In the genomic region with DNA sequence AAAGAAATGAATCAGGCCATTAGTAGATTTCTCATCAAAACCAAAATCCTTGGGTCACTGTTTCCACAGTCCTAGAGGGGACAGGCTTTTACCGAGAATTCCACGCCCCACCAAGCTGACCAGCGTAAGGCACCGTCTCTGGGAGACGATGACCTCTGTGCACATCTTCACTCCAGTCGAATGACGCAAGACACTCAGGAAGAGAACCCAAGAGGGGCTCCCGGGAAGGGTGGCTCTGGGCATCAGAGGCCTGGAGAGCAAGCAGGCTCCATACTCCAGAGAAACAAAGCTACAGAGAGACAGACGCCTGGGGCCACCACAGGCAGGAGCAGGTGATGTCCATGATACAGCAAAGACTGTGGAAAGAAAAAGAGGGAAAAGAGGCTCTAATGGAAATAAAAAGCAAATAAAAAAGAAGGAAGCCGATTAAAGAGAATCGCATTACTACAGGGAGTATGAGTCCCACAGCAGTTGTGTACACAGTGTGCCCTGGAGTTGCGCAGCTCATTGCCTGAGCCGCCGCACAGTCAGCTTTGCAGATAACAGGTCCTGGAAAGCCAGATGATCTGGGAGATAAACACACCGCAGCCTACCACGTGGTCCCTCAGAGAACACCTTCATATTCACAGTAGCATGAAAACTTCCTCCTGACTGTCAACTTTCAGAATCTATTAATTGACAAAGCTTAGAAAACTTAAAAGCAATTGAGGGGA, we compare ENCODE assay signal across 16 cellular contexts.
A peak's percentile ranks its signal among the peaks of the same experiment; 100 is the strongest.
DNase-seq lines count a peak whose midpoint lies in the region; ATAC-seq and TF ChIP-seq lines count a peak whose summit lies in the region.
"Had no signal": no experiment of that assay in that cellular context is flagged by ENCODE, and none has a peak within 500 bp of the region (broad histone marks: within the 10 kb centered on the region; RNA-seq: fewer than 3 reads in every experiment).

No MANE protein-coding gene starts in this region.

- in situ Hi-C loops in mammary epithelial cell (cut with MboI; ENCODE audit: low sequenced_read_pairs in 2 of 2): no loop called here

- no peak for TF ChIP-seq POLR2A in suprapubic skin (IDR thresholded peaks at IDR 0.05)

- H3K9ac ChIP-seq in mammary epithelial cell (ENCODE audit: insufficient read depth, low read length): no peak overlapping the region

- dilution Hi-C loops in mammary epithelial cell (cut with HindIII; ENCODE audit: low sequenced_read_pairs): no loop called here

- H3K4me1 ChIP-seq in suprapubic skin (peaks cover 5% of the 10 kb centered on the region), mammary epithelial cell (ENCODE audit: insufficient read depth, low read length) (no peaks in the 10 kb centered on the region)

- H3K4me3 Mint-ChIP-seq in activated naive CD8-positive, alpha-beta T cell treated with anti-CD3 and anti-CD28 coated beads, Interleukin-2, amount 10 ng/mL, durations not matched to agents 7 days and 5 days: peak overlapping the region; percentile 10
- H3K4me3 Mint-ChIP-seq in activated naive CD8-positive, alpha-beta T cell treated with anti-CD3 and anti-CD28 coated beads, Interleukin-2, amount 50 U/mL, for 24 hours: no peak overlapping the region
- H3K4me3 Mint-ChIP-seq: activated CD4-positive, alpha-beta memory T cell treated with anti-CD3 and anti-CD28 coated beads, Interleukin-2, amount 10 ng/mL, durations not matched to agents 7 days and 5 days; immature natural killer cell; T-helper 1 cell treated with Interleukin-12 subunit alpha and Interleukin-12 subunit beta and Interleukin-4 antibody, amounts not matched to agents 30 μg/mL and 1 μg/mL, for 36 hours had no signal

- WGBS in suprapubic skin: 62% methylated on average over 16 of the region's 16 CpGs
- WGBS in mammary epithelial cell (ENCODE audit: low coverage, missing lambda C conversion rate): 26% methylated on average over 13 of the region's 16 CpGs

- no peak overlapping the region for H3K27ac ChIP-seq in suprapubic skin
- H3K27ac ChIP-seq in mammary epithelial cell (ENCODE audit: insufficient read depth, low read depth, low read length): no peak overlapping the region
- H3K27ac ChIP-seq: cardiac muscle cell, gastroesophageal sphincter, thoracic aorta had no signal

- POLR2A ChIA-PET in activated naive CD8-positive, alpha-beta T cell treated with anti-CD3 and anti-CD28 coated beads, Interleukin-2, amount 10 ng/mL, durations not matched to agents 7 days and 5 days (lab: Charles Lee): no interaction called here

- H3K4me3 ChIP-seq in MG63 (no peak overlapping the region), suprapubic skin (no peak overlapping the region), mammary epithelial cell (replicated peaks in 1 of 3; ENCODE audit: insufficient read depth in 1 of 3, low read depth in 2 of 3, low read length in 3 of 3) (no peak overlapping the region)
- H3K4me3 ChIP-seq: cardiac muscle cell, gastroesophageal sphincter, thoracic aorta had no signal

- H3K27me3 Mint-ChIP-seq in activated naive CD8-positive, alpha-beta T cell treated with anti-CD3 and anti-CD28 coated beads, Interleukin-2, amount 10 ng/mL, durations not matched to agents 7 days and 5 days: peaks cover 8% of the 10 kb centered on the region
- H3K27me3 Mint-ChIP-seq in activated naive CD8-positive, alpha-beta T cell treated with anti-CD3 and anti-CD28 coated beads, Interleukin-2, amount 50 U/mL, for 24 hours: peaks cover 6% of the 10 kb centered on the region
- H3K27me3 Mint-ChIP-seq: activated CD4-positive, alpha-beta memory T cell treated with anti-CD3 and anti-CD28 coated beads, Interleukin-2, amount 10 ng/mL, durations not matched to agents 7 days and 5 days had no signal

- TF ChIP-seq CTCF in suprapubic skin (IDR thresholded peaks at IDR 0.05) (no peak), mammary epithelial cell (conservative IDR thresholded peaks at IDR 0.05 in 1 of 2, IDR thresholded peaks at IDR 0.05 in 1 of 2; ENCODE audit: extremely low read depth in 1 of 2, insufficient read depth in 1 of 2, low read depth in 1 of 2, low read length in 2 of 2) (no peak)

- intact Hi-C loops in mammary epithelial cell (cut with micrococcal nuclease): no loop called here

- no peak overlapping the region for H3K4me2 ChIP-seq in mammary epithelial cell (ENCODE audit: insufficient read depth, low read depth, low read length)

- no peak for ATAC-seq in activated naive CD8-positive, alpha-beta T cell treated with anti-CD3 and anti-CD28 coated beads, Interleukin-2, amount 10 ng/mL, durations not matched to agents 7 days and 5 days (ENCODE audit: low read depth)
- ATAC-seq in activated naive CD8-positive, alpha-beta T cell treated with anti-CD3 and anti-CD28 coated beads, Interleukin-2, amount 50 U/mL, for 24 hours: no peak
- peak; percentile 45 for ATAC-seq in esophagus mucosa
- ATAC-seq: gastroesophageal sphincter had no signal

- no TSS peak for BruUV-seq in mammary epithelial cell (replicated peaks; lab: Mats Ljungman, UMichigan)

- no peaks in the 10 kb centered on the region for H3K9me3 ChIP-seq in MG63
- H3K9me3 ChIP-seq in suprapubic skin: no peaks in the 10 kb centered on the region
- peaks cover 35% of the 10 kb centered on the region for H3K9me3 ChIP-seq in mammary epithelial cell (replicated peaks; ENCODE audit: insufficient read depth, low read length)
- H3K9me3 ChIP-seq: gastroesophageal sphincter, thoracic aorta had no signal

- H3K36me3 Mint-ChIP-seq in activated naive CD8-positive, alpha-beta T cell treated with anti-CD3 and anti-CD28 coated beads, Interleukin-2, amount 10 ng/mL, durations not matched to agents 7 days and 5 days: no peaks in the 10 kb centered on the region
- H3K36me3 Mint-ChIP-seq in activated naive CD8-positive, alpha-beta T cell treated with anti-CD3 and anti-CD28 coated beads, Interleukin-2, amount 50 U/mL, for 24 hours (ENCODE audit: low read depth): no peaks in the 10 kb centered on the region
- H3K36me3 Mint-ChIP-seq: immature natural killer cell had no signal

- H3K79me2 ChIP-seq in mammary epithelial cell (ENCODE audit: insufficient read depth, low read length): no peaks in the 10 kb centered on the region

- H3K27ac Mint-ChIP-seq in activated naive CD8-positive, alpha-beta T cell treated with anti-CD3 and anti-CD28 coated beads, Interleukin-2, amount 10 ng/mL, durations not matched to agents 7 days and 5 days: no peak overlapping the region
- H3K27ac Mint-ChIP-seq in activated naive CD8-positive, alpha-beta T cell treated with anti-CD3 and anti-CD28 coated beads, Interleukin-2, amount 50 U/mL, for 24 hours: no peak overlapping the region
- H3K27ac Mint-ChIP-seq: activated CD4-positive, alpha-beta memory T cell treated with anti-CD3 and anti-CD28 coated beads, Interleukin-2, amount 10 ng/mL, durations not matched to agents 7 days and 5 days; immature natural killer cell; T-helper 1 cell treated with Interleukin-12 subunit alpha and Interleukin-12 subunit beta and Interleukin-4 antibody, amounts not matched to agents 30 μg/mL and 1 μg/mL, for 36 hours had no signal

- peaks cover 3% of the 10 kb centered on the region for H3K4me1 Mint-ChIP-seq in activated naive CD8-positive, alpha-beta T cell treated with anti-CD3 and anti-CD28 coated beads, Interleukin-2, amount 10 ng/mL, durations not matched to agents 7 days and 5 days
- peaks cover 5% of the 10 kb centered on the region for H3K4me1 Mint-ChIP-seq in activated naive CD8-positive, alpha-beta T cell treated with anti-CD3 and anti-CD28 coated beads, Interleukin-2, amount 50 U/mL, for 24 hours
- H3K4me1 Mint-ChIP-seq: activated CD4-positive, alpha-beta memory T cell treated with anti-CD3 and anti-CD28 coated beads, Interleukin-2, amount 10 ng/mL, durations not matched to agents 7 days and 5 days had no signal

- no peaks in the 10 kb centered on the region for H4K20me1 ChIP-seq in mammary epithelial cell (ENCODE audit: insufficient read depth, low read length)

- H3K9me3 Mint-ChIP-seq in activated naive CD8-positive, alpha-beta T cell treated with anti-CD3 and anti-CD28 coated beads, Interleukin-2, amount 10 ng/mL, durations not matched to agents 7 days and 5 days: no peaks in the 10 kb centered on the region
- H3K9me3 Mint-ChIP-seq in activated naive CD8-positive, alpha-beta T cell treated with anti-CD3 and anti-CD28 coated beads, Interleukin-2, amount 50 U/mL, for 24 hours: no peaks in the 10 kb centered on the region
- H3K9me3 Mint-ChIP-seq: activated CD4-positive, alpha-beta memory T cell treated with anti-CD3 and anti-CD28 coated beads, Interleukin-2, amount 10 ng/mL, durations not matched to agents 7 days and 5 days; immature natural killer cell; T-helper 1 cell treated with Interleukin-12 subunit alpha and Interleukin-12 subunit beta and Interleukin-4 antibody, amounts not matched to agents 30 μg/mL and 1 μg/mL, for 36 hours had no signal

- CTCF ChIA-PET in mammary epithelial cell (lab: Charles Lee; ENCODE audit: low non-redundant PET): no interaction called here

- no peak overlapping the region for H2AFZ ChIP-seq in mammary epithelial cell (ENCODE audit: low read depth, low read length)

- H3K36me3 ChIP-seq in MG63 (no peaks in the 10 kb centered on the region), suprapubic skin (no peaks in the 10 kb centered on the region), mammary epithelial cell (ENCODE audit: insufficient read depth, low read length) (no peaks in the 10 kb centered on the region)
- H3K36me3 ChIP-seq: cardiac muscle cell, gastroesophageal sphincter, thoracic aorta had no signal

- H3K27me3 ChIP-seq in MG63 (no peaks in the 10 kb centered on the region), suprapubic skin (no peaks in the 10 kb centered on the region), mammary epithelial cell (ENCODE audit: insufficient read depth, low read length) (no peaks in the 10 kb centered on the region)
- H3K27me3 ChIP-seq: cardiac muscle cell had no signal

- TF ChIP-seq EP300 in suprapubic skin (IDR thresholded peaks at IDR 0.05): no peak

- DNase-seq in activated naive CD8-positive, alpha-beta T cell treated with anti-CD3 and anti-CD28 coated beads, Interleukin-2, amount 10 ng/mL, durations not matched to agents 7 days and 5 days: no peak
- DNase-seq in activated naive CD8-positive, alpha-beta T cell treated with anti-CD3 and anti-CD28 coated beads, Interleukin-2, amount 50 U/mL, for 24 hours: no peak
- DNase-seq in NCI-H2196 treated with DMSO at 0.1 percent for 48 hours (lab: John Stamatoyannopoulos, UW; ENCODE audit: unreplicated experiment): peak; percentile 58
- no peak for DNase-seq in NCI-H146 treated with DMSO at 0.1 percent for 48 hours (lab: John Stamatoyannopoulos, UW; ENCODE audit: unreplicated experiment)
- DNase-seq in MG63: no peak
- DNase-seq in suprapubic skin (ENCODE audit: low spot score in 2 of 2): no peak
- DNase-seq in mammary epithelial cell: no peak
- DNase-seq: activated CD4-positive, alpha-beta memory T cell treated with anti-CD3 and anti-CD28 coated beads, Interleukin-2, amount 10 ng/mL, durations not matched to agents 7 days and 5 days; activated naive CD4-positive, alpha-beta T cell; immature natural killer cell; NCI-H446 had no signal
